Comparison of ENCODE assay signal across 10 cellular contexts in the genomic region with DNA sequence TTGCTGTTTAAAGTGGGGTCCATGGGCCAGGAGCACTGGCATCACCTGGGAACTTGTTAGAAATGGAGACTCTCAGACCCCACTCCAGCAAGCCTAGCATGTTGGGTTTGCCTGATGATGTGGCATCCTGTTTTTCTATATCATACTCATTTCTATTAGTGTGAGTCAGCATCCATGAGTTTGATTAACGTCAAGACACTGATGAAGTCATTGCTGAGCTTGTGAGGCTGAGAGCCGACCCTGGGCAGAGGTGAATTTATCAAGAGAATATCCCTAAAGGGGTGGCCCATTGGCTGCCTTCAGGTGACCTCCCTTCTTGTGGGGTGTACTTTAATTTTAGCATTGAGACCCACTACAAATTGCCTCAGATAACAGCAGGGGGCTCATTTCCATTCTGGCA. TPM values are rescaled to one million over a fixed set of nuclear protein-coding genes. Genes with fewer than 3 reads are reported as not detected.
DNase-seq lines count a peak whose midpoint lies in the region; ATAC-seq and TF ChIP-seq lines count a peak whose summit lies in the region.
"Had no signal": no experiment of that assay in that cellular context is flagged by ENCODE, and none has a peak within 500 bp of the region (broad histone marks: within the 10 kb centered on the region; RNA-seq: fewer than 3 reads in every experiment).

No MANE protein-coding gene starts in this region.

- no peaks in the 10 kb centered on the region for H3K9me3 ChIP-seq in suprapubic skin

- no peaks in the 10 kb centered on the region for H3K27me3 ChIP-seq in suprapubic skin

- H3K27me3 Mint-ChIP-seq in activated naive CD8-positive, alpha-beta T cell treated with anti-CD3 and anti-CD28 coated beads, Interleukin-2, amount 50 U/mL, for 24 hours: peaks cover 2% of the 10 kb centered on the region
- peaks cover 7% of the 10 kb centered on the region for H3K27me3 Mint-ChIP-seq in activated naive CD8-positive, alpha-beta T cell treated with anti-CD3 and anti-CD28 coated beads for 36 hours
- no peaks in the 10 kb centered on the region for H3K27me3 Mint-ChIP-seq in T-helper 2 cell treated with Interferon-gamma antibody and Interleukin-4, amounts not matched to agents 5 μg/mL and 100 μg/mL, for 36 hours (ENCODE audit: low read depth)

- no peaks in the 10 kb centered on the region for H3K36me3 Mint-ChIP-seq in activated naive CD8-positive, alpha-beta T cell treated with anti-CD3 and anti-CD28 coated beads, Interleukin-2, amount 50 U/mL, for 24 hours (ENCODE audit: low read depth)
- no peaks in the 10 kb centered on the region for H3K36me3 Mint-ChIP-seq in activated naive CD8-positive, alpha-beta T cell treated with anti-CD3 and anti-CD28 coated beads for 36 hours
- no peaks in the 10 kb centered on the region for H3K36me3 Mint-ChIP-seq in T-helper 2 cell treated with Interferon-gamma antibody and Interleukin-4, amounts not matched to agents 5 μg/mL and 100 μg/mL, for 36 hours (ENCODE audit: low read depth)
- H3K36me3 Mint-ChIP-seq: CD14-positive monocyte had no signal

- no peaks in the 10 kb centered on the region for H3K9me3 Mint-ChIP-seq in activated naive CD8-positive, alpha-beta T cell treated with anti-CD3 and anti-CD28 coated beads, Interleukin-2, amount 50 U/mL, for 24 hours
- H3K9me3 Mint-ChIP-seq in activated naive CD8-positive, alpha-beta T cell treated with anti-CD3 and anti-CD28 coated beads for 36 hours: no peaks in the 10 kb centered on the region
- no peaks in the 10 kb centered on the region for H3K9me3 Mint-ChIP-seq in T-helper 2 cell treated with Interferon-gamma antibody and Interleukin-4, amounts not matched to agents 5 μg/mL and 100 μg/mL, for 36 hours

- TF ChIP-seq EP300 in suprapubic skin (IDR thresholded peaks at IDR 0.05): no peak

- no peak for TF ChIP-seq CTCF in fibroblast of pulmonary artery (IDR thresholded peaks at IDR 0.05; ENCODE audit: low read length, missing control alignments)
- no peak for TF ChIP-seq CTCF in suprapubic skin (IDR thresholded peaks at IDR 0.05)

- H3K4me1 Mint-ChIP-seq in activated naive CD8-positive, alpha-beta T cell treated with anti-CD3 and anti-CD28 coated beads, Interleukin-2, amount 50 U/mL, for 24 hours: peaks cover 4% of the 10 kb centered on the region
- no peaks in the 10 kb centered on the region for H3K4me1 Mint-ChIP-seq in activated naive CD8-positive, alpha-beta T cell treated with anti-CD3 and anti-CD28 coated beads for 36 hours
- no peaks in the 10 kb centered on the region for H3K4me1 Mint-ChIP-seq in T-helper 2 cell treated with Interferon-gamma antibody and Interleukin-4, amounts not matched to agents 5 μg/mL and 100 μg/mL, for 36 hours (ENCODE audit: low read depth)

- H3K27ac ChIP-seq in suprapubic skin: peak overlapping the region; percentile 60

- no peak for TF ChIP-seq POLR2A in suprapubic skin (IDR thresholded peaks at IDR 0.05)

- H3K4me3 ChIP-seq in fibroblast of pulmonary artery (replicated peaks; ENCODE audit: low read depth, low read length) (no peak overlapping the region), suprapubic skin (no peak overlapping the region)

- peak; percentile 60 for ATAC-seq in activated naive CD8-positive, alpha-beta T cell treated with anti-CD3 and anti-CD28 coated beads, Interleukin-2, amount 50 U/mL, for 24 hours
- ATAC-seq in HG03442 (IDR thresholded peaks at IDR 0.05; ENCODE audit: unreplicated experiment): no peak

- H3K4me1 ChIP-seq in suprapubic skin: peaks cover 16% of the 10 kb centered on the region

- no peak overlapping the region for H3K4me3 Mint-ChIP-seq in activated naive CD8-positive, alpha-beta T cell treated with anti-CD3 and anti-CD28 coated beads, Interleukin-2, amount 50 U/mL, for 24 hours
- H3K4me3 Mint-ChIP-seq in activated naive CD8-positive, alpha-beta T cell treated with anti-CD3 and anti-CD28 coated beads for 36 hours: no peak overlapping the region
- no peak overlapping the region for H3K4me3 Mint-ChIP-seq in T-helper 2 cell treated with Interferon-gamma antibody and Interleukin-4, amounts not matched to agents 5 μg/mL and 100 μg/mL, for 36 hours
- H3K4me3 Mint-ChIP-seq: CD14-positive monocyte had no signal

- H3K27ac Mint-ChIP-seq in activated naive CD8-positive, alpha-beta T cell treated with anti-CD3 and anti-CD28 coated beads, Interleukin-2, amount 50 U/mL, for 24 hours: no peak overlapping the region
- no peak overlapping the region for H3K27ac Mint-ChIP-seq in activated naive CD8-positive, alpha-beta T cell treated with anti-CD3 and anti-CD28 coated beads for 36 hours
- no peak overlapping the region for H3K27ac Mint-ChIP-seq in T-helper 2 cell treated with Interferon-gamma antibody and Interleukin-4, amounts not matched to agents 5 μg/mL and 100 μg/mL, for 36 hours

- WGBS in suprapubic skin: 38% methylated on average over 2 of the region's 2 CpGs

- no peaks in the 10 kb centered on the region for H3K36me3 ChIP-seq in suprapubic skin

- DNase-seq in activated naive CD8-positive, alpha-beta T cell treated with anti-CD3 and anti-CD28 coated beads, Interleukin-2, amount 50 U/mL, for 24 hours: no peak
- no peak for DNase-seq in activated naive CD8-positive, alpha-beta T cell treated with anti-CD3 and anti-CD28 coated beads for 36 hours
- DNase-seq in T-helper 2 cell treated with Interferon-gamma antibody and Interleukin-4, amounts not matched to agents 5 μg/mL and 100 μg/mL, for 36 hours (ENCODE audit: low spot score): peak; percentile 6
- DNase-seq in fibroblast of pulmonary artery (ENCODE audit: low read depth) (peak; percentile 67), suprapubic skin (ENCODE audit: low spot score in 2 of 2) (no peak), NCI-H2081 treated with DMSO at 0.1 percent for 48 hours (lab: John Stamatoyannopoulos, UW) (no peak)
- DNase-seq in NK-92 treated with Interleukin-12 subunit alpha and Interleukin-12 subunit beta, amount 100 ng/mL, for 24 hours (lab: John Stamatoyannopoulos, UW): no peak
- DNase-seq: NCI-H510A treated with DMSO at 0.1 percent for 48 hours had no signal

RNA-seq across cellular contexts. Expression of a gene that starts 43.4 kb away (rescaled TPM):
- total RNA-seq in activated naive CD8-positive, alpha-beta T cell treated with anti-CD3 and anti-CD28 coated beads for 36 hours: 1 to 10 TPM; 2.1 to 2.3 TPM
- 10 to 100 TPM; 27.8 to 48.4 (median 38.7) TPM for total RNA-seq in suprapubic skin

Comparison
In these comparisons a context has a peak if more than half of its experiments do, and no peak if none do; other contexts are left out.
1. DNase-seq: peak in T-helper 2 cell treated with Interferon-gamma antibody and Interleukin-4, amounts not matched to agents 5 μg/mL and 100 μg/mL, for 36 hours (single experiment) and fibroblast of pulmonary artery (single experiment); none in activated naive CD8-positive, alpha-beta T cell treated with anti-CD3 and anti-CD28 coated beads, Interleukin-2, amount 50 U/mL, for 24 hours (single experiment), activated naive CD8-positive, alpha-beta T cell treated with anti-CD3 and anti-CD28 coated beads for 36 hours (single experiment), suprapubic skin (0 of 2), NCI-H2081 treated with DMSO at 0.1 percent for 48 hours (single experiment) and NK-92 treated with Interleukin-12 subunit alpha and Interleukin-12 subunit beta, amount 100 ng/mL, for 24 hours (single experiment).
2. RNA of a gene that starts 43.4 kb away (total RNA-seq): 27.8 to 48.4 TPM in suprapubic skin; 2.1 to 2.3 TPM in activated naive CD8-positive, alpha-beta T cell treated with anti-CD3 and anti-CD28 coated beads for 36 hours; every median in the first group is over 4 times any median in the second.